In genomic region chr2:58268685-58269084, GRCh38 we compare ENCODE assay signal across 15 cellular contexts. TPM values are rescaled to one million over a fixed set of nuclear protein-coding genes. Genes with fewer than 3 reads are reported as not detected.
DNase-seq lines count a peak whose midpoint lies in the region; ATAC-seq and TF ChIP-seq lines count a peak whose summit lies in the region.
"Had no signal": no experiment of that assay in that cellular context is flagged by ENCODE, and none has a peak within 500 bp of the region (broad histone marks: within the 10 kb centered on the region; RNA-seq: fewer than 3 reads in every experiment).

No MANE protein-coding gene starts in this region.

- H3K27ac ChIP-seq in GM23338 (ENCODE audit: low read depth) = no peak overlapping the region
- no peak overlapping the region for H3K27ac ChIP-seq in PC-3 (ENCODE audit: low read length)
- H3K27ac ChIP-seq: BLaER1 treated with 17β-estradiol and CSF1 and Interleukin-3, amounts not matched to agents 10 nM and 100 nM had no signal

- H3K36me3 Mint-ChIP-seq in GM23338 (ENCODE audit: low read depth) = no peaks in the 10 kb centered on the region
- H3K36me3 Mint-ChIP-seq: CD8-positive, alpha-beta T cell had no signal

- H3K27me3 ChIP-seq in GM23338 (ENCODE audit: insufficient read depth) (no peaks in the 10 kb centered on the region), PC-3 (ENCODE audit: low read length) (no peaks in the 10 kb centered on the region)
- H3K27me3 ChIP-seq: BLaER1 treated with 17β-estradiol and CSF1 and Interleukin-3, amounts not matched to agents 10 nM and 100 nM had no signal

- ATAC-seq in GM23338 (no peak), PC-3 (peak; percentile 91)
- ATAC-seq: CD8-positive, alpha-beta T cell had no signal

- H3K4me3 Mint-ChIP-seq in GM23338 = no peak overlapping the region
- H3K4me3 Mint-ChIP-seq: B cell; CD8-positive, alpha-beta T cell; H9 had no signal

- H3K9me2 ChIP-seq in GM23338 (ENCODE audit: insufficient read depth) (peaks cover 3% of the 10 kb centered on the region; the same call in 1 of the 2 replicates), PC-3 (replicated peaks; ENCODE audit: low read length) (no peaks in the 10 kb centered on the region)

- intact Hi-C loops in PC-3 (cut with micrococcal nuclease) = no loop called here

- no peaks in the 10 kb centered on the region for H4K20me1 ChIP-seq in GM23338 (replicated peaks; ENCODE audit: insufficient read depth)
- no peaks in the 10 kb centered on the region for H4K20me1 ChIP-seq in PC-3 (ENCODE audit: low read length)
- H4K20me1 ChIP-seq: BLaER1 treated with 17β-estradiol and CSF1 and Interleukin-3, amounts not matched to agents 10 nM and 100 nM had no signal

- no peak for TF ChIP-seq CTCF in GM23338 (conservative IDR thresholded peaks at IDR 0.05; ENCODE audit: low read depth in 2 of 2)
- TF ChIP-seq CTCF in PC-3 (conservative IDR thresholded peaks at IDR 0.05; ENCODE audit: low read depth, low read length) = no peak
- no peak for TF ChIP-seq CTCF in foreskin fibroblast (IDR thresholded peaks at IDR 0.05; ENCODE audit: low read depth, low read length)

- H2AFZ ChIP-seq in GM23338 (peak overlapping the region; percentile 29; the same call in 1 of the 2 replicates), PC-3 (ENCODE audit: low read length) (no peak overlapping the region)

- H3K4me1 Mint-ChIP-seq in GM23338 = no peaks in the 10 kb centered on the region; the same call in 2 of the 3 replicates
- H3K4me1 Mint-ChIP-seq: B cell had no signal

- H3K4me3 ChIP-seq in GM23338 = no peak overlapping the region
- H3K4me3 ChIP-seq in PC-3 (ENCODE audit: low read length) = no peak overlapping the region
- H3K4me3 ChIP-seq in foreskin fibroblast (ENCODE audit: low read depth in 1 of 2, low read length in 2 of 2) = no peak overlapping the region
- H3K4me3 ChIP-seq: BLaER1 treated with 17β-estradiol and CSF1 and Interleukin-3, amounts not matched to agents 10 nM and 100 nM had no signal

- H3K9me3 ChIP-seq in PC-3 (ENCODE audit: low read length) = no peaks in the 10 kb centered on the region
- H3K9me3 ChIP-seq: BLaER1 treated with 17β-estradiol and CSF1 and Interleukin-3, amounts not matched to agents 10 nM and 100 nM had no signal

- H3K4me2 ChIP-seq in GM23338 (no peak overlapping the region), PC-3 (ENCODE audit: low read length) (no peak overlapping the region)
- H3K4me2 ChIP-seq: BLaER1 treated with 17β-estradiol and CSF1 and Interleukin-3, amounts not matched to agents 10 nM and 100 nM had no signal

- no TSS peak for BruUV-seq in PC-3 (replicated peaks; lab: Mats Ljungman, UMichigan)

- H3K9me3 Mint-ChIP-seq in GM23338 = no peaks in the 10 kb centered on the region
- H3K9me3 Mint-ChIP-seq: CD8-positive, alpha-beta T cell; H9 had no signal

- H3K4me1 ChIP-seq in GM23338 (ENCODE audit: insufficient read depth) (no peaks in the 10 kb centered on the region), PC-3 (ENCODE audit: insufficient read depth, low read length) (peaks cover 5% of the 10 kb centered on the region; the same call in 1 of the 2 replicates)
- H3K4me1 ChIP-seq: BLaER1 treated with 17β-estradiol and CSF1 and Interleukin-3, amounts not matched to agents 10 nM and 100 nM had no signal

- POLR2A ChIA-PET in PC-3 (lab: Charles Lee; ENCODE audit: unreplicated experiment) = no interaction called here

- no peaks in the 10 kb centered on the region for H3K79me2 ChIP-seq in GM23338 (replicated peaks; ENCODE audit: insufficient read depth)
- H3K79me2 ChIP-seq in PC-3 (ENCODE audit: low read length) = no peaks in the 10 kb centered on the region

- no peak overlapping the region for H3K9ac ChIP-seq in PC-3 (ENCODE audit: low read length)
- H3K9ac ChIP-seq: BLaER1 treated with 17β-estradiol and CSF1 and Interleukin-3, amounts not matched to agents 10 nM and 100 nM had no signal

- CTCF ChIA-PET in PC-3 (lab: Charles Lee) = no interaction called here

- H3K27ac Mint-ChIP-seq in GM23338 = no peak overlapping the region
- H3K27ac Mint-ChIP-seq: B cell; CD8-positive, alpha-beta T cell had no signal

- peak; percentile 41 for DNase-seq in SHP77 treated with DMSO at 0.1 percent for 48 hours (lab: John Stamatoyannopoulos, UW)
- no peak for DNase-seq in SHP77 (lab: John Stamatoyannopoulos, UW)
- no peak for DNase-seq in GM23338 (ENCODE audit: low spot score)
- DNase-seq in NCI-H510A (lab: John Stamatoyannopoulos, UW) = peak; percentile 9
- DNase-seq in PC-3 = no peak
- DNase-seq in foreskin fibroblast = no peak
- no peak for DNase-seq in UCSD-AML1 (lab: John Stamatoyannopoulos, UW; ENCODE audit: unreplicated experiment)
- DNase-seq: Calu3; CD8-positive, alpha-beta T cell; DMS79 treated with DMSO at 0.1 percent for 48 hours; GF-D8; GOT3; H9 had no signal

- H3K36me3 ChIP-seq in GM23338 (ENCODE audit: insufficient read depth) = no peaks in the 10 kb centered on the region
- no peaks in the 10 kb centered on the region for H3K36me3 ChIP-seq in PC-3 (ENCODE audit: low read depth, low read length)
- H3K36me3 ChIP-seq: BLaER1 treated with 17β-estradiol and CSF1 and Interleukin-3, amounts not matched to agents 10 nM and 100 nM had no signal

- H3K27me3 Mint-ChIP-seq in GM23338 (ENCODE audit: insufficient read depth, low read depth, poor library complexity) = no peaks in the 10 kb centered on the region
- H3K27me3 Mint-ChIP-seq: B cell had no signal

- H3F3A ChIP-seq in GM23338 (replicated peaks; ENCODE audit: low read depth) = no peaks in the 10 kb centered on the region
- H3F3A ChIP-seq in PC-3 (ENCODE audit: low read length, unreplicated experiment) = no peaks in the 10 kb centered on the region

TF ChIP-seq in GM23338, 12 proteins besides CTCF, POLR2A, EP300 and RAD21:
- TF ChIP-seq POLR2AphosphoS5 (IDR thresholded peaks at IDR 0.05; ENCODE audit: low read depth) (no peak), ZNF331 (CRISPR knock-in tag; IDR thresholded peaks at IDR 0.05; ENCODE audit: low read depth) (no peak), CREB1 (CRISPR knock-in tag; IDR thresholded peaks at IDR 0.05; ENCODE audit: low read depth) (no peak), ZNF114 (CRISPR knock-in tag; IDR thresholded peaks at IDR 0.05) (no peak)

RNA-seq across cellular contexts. Expression of gene FANCL, which starts 27.6 kb away (rescaled TPM):
- total RNA-seq in GM23338 (2014; rRNA removed; shearing (Covaris generic)) = 90.4 and 115 TPM in 2 replicates
- polyA plus RNA-seq in GM23338 (2016; fragmentation: Nextera tagmentation; extraction: Ambion mirVana) = 82.1 and 97.8 TPM in 2 replicates
- 18.0 and 18.3 TPM in 2 replicates for total RNA-seq in PC-3 (2014; rRNA removed)

Comparison
In these comparisons a context has a peak if more than half of its experiments do, and no peak if none do; other contexts are left out.
1. DNase-seq: peak in SHP77 treated with DMSO at 0.1 percent for 48 hours (single experiment) and NCI-H510A (single experiment); none in SHP77 (0 of 2), GM23338 (single experiment), PC-3 (single experiment), foreskin fibroblast (0 of 2) and UCSD-AML1 (single experiment).